In genomic region chr6:46255528-46255927, GRCh38 we compare ENCODE assay signal across 29 cellular contexts.
"Had no signal": no experiment of that assay in that cellular context is flagged by ENCODE, and none has a peak within 500 bp of the region (broad histone marks: within the 10 kb centered on the region; RNA-seq: fewer than 3 reads in every experiment).

No MANE protein-coding gene starts in this region.

- H3K4me3 ChIP-seq: gastrocnemius medialis, heart left ventricle had no signal

- FAIRE-seq: astrocyte, colon had no signal

- DNase-seq: activated CD4-positive, alpha-beta memory T cell treated with anti-CD3 and anti-CD28 coated beads, Interleukin-2, amount 10 ng/mL, durations not matched to agents 7 days and 5 days; activated CD4-positive, alpha-beta T cell treated with anti-CD3 and anti-CD28 coated beads for 1 hour; activated CD4-positive, alpha-beta T cell treated with anti-CD3 and anti-CD28 coated beads for 4 hours; activated CD4-positive, alpha-beta T cell treated with anti-CD3 and anti-CD28 coated beads, Interleukin-2, amount 10 ng/mL, durations not matched to agents 7 days and 5 days; activated CD4-positive, alpha-beta T cell treated with anti-CD3 and anti-CD28 coated beads, Interleukin-2, amount 50 U/mL, for 4 hours; activated CD8-positive, alpha-beta memory T cell treated with anti-CD3 and anti-CD28 coated beads, Interleukin-2, amount 50 U/mL, for 48 hours; activated gamma-delta T cell; activated naive CD4-positive, alpha-beta T cell; activated naive CD4-positive, alpha-beta T cell treated with anti-CD3 and anti-CD28 coated beads, Interleukin-2, amount 10 ng/mL, durations not matched to agents 7 days and 5 days; activated naive CD8-positive, alpha-beta T cell treated with anti-CD3 and anti-CD28 coated beads, Interleukin-2, amount 10 ng/mL, durations not matched to agents 7 days and 5 days; activated T-cell treated with anti-CD3 and anti-CD28 coated beads for 4 hours; activated T-cell treated with anti-CD3 and anti-CD28 coated beads, Interleukin-2, amount 50 U/mL, for 24 hours; activated T-cell treated with anti-CD3 and anti-CD28 coated beads, Interleukin-2, amount 50 U/mL, for 72 hours; amniotic stem cell; anterior cingulate cortex; caudate nucleus; cortex of kidney; dermis blood vessel endothelial cell; effector CD4-positive, alpha-beta T cell; effector memory CD8-positive, alpha-beta T cell; erythroblast; gastrocnemius medialis; glutamatergic neuron; heart left ventricle; T-helper 2 cell had no signal

- H3K27me3 ChIP-seq: gastrocnemius medialis, heart left ventricle had no signal

- H3K9me3 ChIP-seq: gastrocnemius medialis, heart left ventricle had no signal

- H3K27ac ChIP-seq: gastrocnemius medialis, heart left ventricle had no signal

- H3K36me3 ChIP-seq: gastrocnemius medialis, heart left ventricle had no signal

- ATAC-seq: activated naive CD4-positive, alpha-beta T cell treated with anti-CD3 and anti-CD28 coated beads, Interleukin-2, amount 50 U/mL, for 72 hours; activated T-cell treated with anti-CD3 and anti-CD28 coated beads, Interleukin-2, amount 50 U/mL, for 72 hours; effector memory CD8-positive, alpha-beta T cell; gastrocnemius medialis; heart left ventricle; WTC11 had no signal
